ENCODE assay signal across 23 cellular contexts in the genomic region with DNA sequence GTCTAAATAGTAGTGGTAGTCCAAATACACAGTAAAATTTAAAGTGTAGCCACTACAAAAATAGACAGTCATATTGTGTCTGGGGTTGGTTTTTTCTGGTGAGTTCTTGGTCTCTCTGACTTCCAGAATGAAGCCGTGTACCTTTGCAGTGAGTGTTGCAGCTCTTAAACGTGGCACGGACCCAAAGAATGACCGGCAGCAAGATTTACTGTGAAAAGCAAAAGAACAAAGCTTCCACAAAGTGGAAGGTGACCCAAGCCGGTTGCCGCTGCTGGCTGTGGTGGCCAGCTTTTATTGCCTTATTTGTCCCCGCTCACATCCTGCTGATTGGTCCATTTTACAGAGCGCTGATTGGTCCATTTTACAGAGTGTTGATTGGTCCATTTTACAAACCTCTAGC.
"Had no signal": no experiment of that assay in that cellular context is flagged by ENCODE, and none has a peak within 500 bp of the region (broad histone marks: within the 10 kb centered on the region; RNA-seq: fewer than 3 reads in every experiment).

No MANE protein-coding gene starts in this region.

- H3K36me3 ChIP-seq: colonic mucosa, gastrocnemius medialis, heart right ventricle, left lung had no signal

- H3K27me3 ChIP-seq: colonic mucosa, gastrocnemius medialis, heart right ventricle, left lung had no signal

- H3K4me3 ChIP-seq: colonic mucosa, gastrocnemius medialis, heart right ventricle, left lung, lung had no signal

- H3K27ac ChIP-seq: colonic mucosa, epithelial cell of prostate, gastrocnemius medialis, heart right ventricle, left lung had no signal

- H3K9me3 ChIP-seq: colonic mucosa, gastrocnemius medialis, heart right ventricle, left lung had no signal

- H3K4me1 ChIP-seq: colonic mucosa, gastrocnemius medialis, heart right ventricle, left lung had no signal

- FAIRE-seq: islet of Langerhans, keratinocyte had no signal

- ATAC-seq: effector memory CD8-positive, alpha-beta T cell; esophagus mucosa; gastrocnemius medialis; heart right ventricle; left cardiac atrium; left lung; left ventricle myocardium superior had no signal

- DNase-seq: colonic mucosa; cortex of kidney; effector CD8-positive, alpha-beta T cell; effector memory CD8-positive, alpha-beta T cell; endodermal cell; erythroblast; foreskin melanocyte; gastrocnemius medialis; glutamatergic neuron; head of caudate nucleus; heart right ventricle; hippocampal formation; left cardiac atrium; left lung; left ventricle myocardium superior; mammary epithelial cell; mesendoderm; midbrain had no signal
